In the genomic region with DNA sequence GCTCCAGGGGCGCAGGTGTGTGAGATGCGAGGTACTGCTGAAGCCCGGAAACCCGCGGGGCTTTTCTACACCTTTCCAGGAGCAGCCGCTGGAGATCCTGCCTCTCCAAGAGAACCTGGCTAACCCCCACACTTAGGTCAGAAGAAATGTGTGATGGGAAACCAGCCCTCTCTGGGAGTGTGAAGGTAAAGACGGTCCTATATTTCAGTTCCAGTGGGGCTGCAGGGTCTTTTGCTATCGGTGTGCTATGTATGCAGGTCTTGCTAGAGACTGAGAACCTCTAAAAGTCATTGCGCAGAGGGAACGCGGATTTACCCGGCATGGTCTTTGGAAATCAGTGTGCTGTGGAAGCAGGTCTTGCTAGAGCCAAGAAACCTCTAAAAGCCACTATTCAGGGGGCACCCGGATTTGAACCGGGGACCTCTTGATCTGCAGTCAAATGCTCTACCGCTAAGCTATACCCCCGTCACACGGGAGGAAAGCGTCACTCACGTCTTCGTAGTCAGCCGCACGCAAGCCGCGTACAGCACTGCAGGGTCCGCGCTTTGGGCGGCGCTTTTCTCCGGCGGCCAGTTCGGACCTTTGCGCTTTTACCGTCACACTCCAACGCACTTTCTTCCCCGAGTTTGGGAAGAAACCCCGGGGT, we compare ENCODE assay signal across 1 cellular context.
TF ChIP-seq lines count a peak whose summit lies in the region.

No MANE protein-coding gene starts in this region.

TF ChIP-seq in GM23338, 12 proteins besides CTCF, POLR2A, EP300 and RAD21 (continued from another document):
- TF ChIP-seq, protein P1, sequence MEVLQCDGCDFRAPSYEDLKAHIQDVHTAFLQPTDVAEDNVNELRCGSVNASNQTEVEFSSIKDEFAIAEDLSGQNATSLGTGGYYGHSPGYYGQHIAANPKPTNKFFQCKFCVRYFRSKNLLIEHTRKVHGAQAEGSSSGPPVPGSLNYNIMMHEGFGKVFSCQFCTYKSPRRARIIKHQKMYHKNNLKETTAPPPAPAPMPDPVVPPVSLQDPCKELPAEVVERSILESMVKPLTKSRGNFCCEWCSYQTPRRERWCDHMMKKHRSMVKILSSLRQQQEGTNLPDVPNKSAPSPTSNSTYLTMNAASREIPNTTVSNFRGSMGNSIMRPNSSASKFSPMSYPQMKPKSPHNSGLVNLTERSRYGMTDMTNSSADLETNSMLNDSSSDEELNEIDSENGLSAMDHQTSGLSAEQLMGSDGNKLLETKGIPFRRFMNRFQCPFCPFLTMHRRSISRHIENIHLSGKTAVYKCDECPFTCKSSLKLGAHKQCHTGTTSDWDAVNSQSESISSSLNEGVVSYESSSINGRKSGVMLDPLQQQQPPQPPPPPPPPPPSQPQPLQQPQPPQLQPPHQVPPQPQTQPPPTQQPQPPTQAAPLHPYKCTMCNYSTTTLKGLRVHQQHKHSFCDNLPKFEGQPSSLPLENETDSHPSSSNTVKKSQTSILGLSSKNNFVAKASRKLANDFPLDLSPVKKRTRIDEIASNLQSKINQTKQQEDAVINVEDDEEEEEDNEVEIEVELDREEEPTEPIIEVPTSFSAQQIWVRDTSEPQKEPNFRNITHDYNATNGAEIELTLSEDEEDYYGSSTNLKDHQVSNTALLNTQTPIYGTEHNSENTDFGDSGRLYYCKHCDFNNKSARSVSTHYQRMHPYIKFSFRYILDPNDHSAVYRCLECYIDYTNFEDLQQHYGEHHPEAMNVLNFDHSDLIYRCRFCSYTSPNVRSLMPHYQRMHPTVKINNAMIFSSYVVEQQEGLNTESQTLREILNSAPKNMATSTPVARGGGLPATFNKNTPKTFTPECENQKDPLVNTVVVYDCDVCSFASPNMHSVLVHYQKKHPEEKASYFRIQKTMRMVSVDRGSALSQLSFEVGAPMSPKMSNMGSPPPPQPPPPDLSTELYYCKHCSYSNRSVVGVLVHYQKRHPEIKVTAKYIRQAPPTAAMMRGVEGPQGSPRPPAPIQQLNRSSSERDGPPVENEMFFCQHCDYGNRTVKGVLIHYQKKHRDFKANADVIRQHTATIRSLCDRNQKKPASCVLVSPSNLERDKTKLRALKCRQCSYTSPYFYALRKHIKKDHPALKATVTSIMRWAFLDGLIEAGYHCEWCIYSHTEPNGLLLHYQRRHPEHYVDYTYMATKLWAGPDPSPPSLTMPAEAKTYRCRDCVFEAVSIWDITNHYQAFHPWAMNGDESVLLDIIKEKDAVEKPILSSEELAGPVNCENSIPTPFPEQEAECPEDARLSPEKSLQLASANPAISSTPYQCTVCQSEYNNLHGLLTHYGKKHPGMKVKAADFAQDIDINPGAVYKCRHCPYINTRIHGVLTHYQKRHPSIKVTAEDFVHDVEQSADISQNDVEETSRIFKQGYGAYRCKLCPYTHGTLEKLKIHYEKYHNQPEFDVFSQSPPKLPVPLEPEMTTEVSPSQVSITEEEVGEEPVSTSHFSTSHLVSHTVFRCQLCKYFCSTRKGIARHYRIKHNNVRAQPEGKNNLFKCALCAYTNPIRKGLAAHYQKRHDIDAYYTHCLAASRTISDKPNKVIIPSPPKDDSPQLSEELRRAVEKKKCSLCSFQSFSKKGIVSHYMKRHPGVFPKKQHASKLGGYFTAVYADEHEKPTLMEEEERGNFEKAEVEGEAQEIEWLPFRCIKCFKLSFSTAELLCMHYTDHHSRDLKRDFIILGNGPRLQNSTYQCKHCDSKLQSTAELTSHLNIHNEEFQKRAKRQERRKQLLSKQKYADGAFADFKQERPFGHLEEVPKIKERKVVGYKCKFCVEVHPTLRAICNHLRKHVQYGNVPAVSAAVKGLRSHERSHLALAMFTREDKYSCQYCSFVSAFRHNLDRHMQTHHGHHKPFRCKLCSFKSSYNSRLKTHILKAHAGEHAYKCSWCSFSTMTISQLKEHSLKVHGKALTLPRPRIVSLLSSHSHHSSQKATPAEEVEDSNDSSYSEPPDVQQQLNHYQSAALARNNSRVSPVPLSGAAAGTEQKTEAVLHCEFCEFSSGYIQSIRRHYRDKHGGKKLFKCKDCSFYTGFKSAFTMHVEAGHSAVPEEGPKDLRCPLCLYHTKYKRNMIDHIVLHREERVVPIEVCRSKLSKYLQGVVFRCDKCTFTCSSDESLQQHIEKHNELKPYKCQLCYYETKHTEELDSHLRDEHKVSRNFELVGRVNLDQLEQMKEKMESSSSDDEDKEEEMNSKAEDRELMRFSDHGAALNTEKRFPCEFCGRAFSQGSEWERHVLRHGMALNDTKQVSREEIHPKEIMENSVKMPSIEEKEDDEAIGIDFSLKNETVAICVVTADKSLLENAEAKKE (CRISPR knock-in tag; IDR thresholded peaks at IDR 0.05), result peak; percentile 99
- TF ChIP-seq, protein P2, sequence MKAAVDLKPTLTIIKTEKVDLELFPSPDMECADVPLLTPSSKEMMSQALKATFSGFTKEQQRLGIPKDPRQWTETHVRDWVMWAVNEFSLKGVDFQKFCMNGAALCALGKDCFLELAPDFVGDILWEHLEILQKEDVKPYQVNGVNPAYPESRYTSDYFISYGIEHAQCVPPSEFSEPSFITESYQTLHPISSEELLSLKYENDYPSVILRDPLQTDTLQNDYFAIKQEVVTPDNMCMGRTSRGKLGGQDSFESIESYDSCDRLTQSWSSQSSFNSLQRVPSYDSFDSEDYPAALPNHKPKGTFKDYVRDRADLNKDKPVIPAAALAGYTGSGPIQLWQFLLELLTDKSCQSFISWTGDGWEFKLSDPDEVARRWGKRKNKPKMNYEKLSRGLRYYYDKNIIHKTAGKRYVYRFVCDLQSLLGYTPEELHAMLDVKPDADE (IDR thresholded peaks at IDR 0.05), result 0 out of 2 replicates have a peak, but pooled peaks have one; percentile 27
- no peak for TF ChIP-seq EZH2 (IDR thresholded peaks at IDR 0.05; ENCODE audit: low read depth, unreplicated experiment)
- TF ChIP-seq REST (IDR thresholded peaks at IDR 0.05; ENCODE audit: unreplicated experiment), result no peak
- no peak for TF ChIP-seq EZH2phosphoT487 (IDR thresholded peaks at IDR 0.05; ENCODE audit: unreplicated experiment)
- peak; percentile 2; the same call in 1 of the 2 replicates for TF ChIP-seq ZNF331 (CRISPR knock-in tag; IDR thresholded peaks at IDR 0.05; ENCODE audit: low read depth)
- TF ChIP-seq CREB1 (CRISPR knock-in tag; IDR thresholded peaks at IDR 0.05; ENCODE audit: low read depth), result peak; percentile 58
- peak; percentile 86; the same call in 1 of the 2 replicates for TF ChIP-seq ZNF114 (CRISPR knock-in tag; IDR thresholded peaks at IDR 0.05)
